ENCODE assay signal across 8 cellular contexts in genomic region chr22:38569181-38569971, GRCh38. TPM values are rescaled to one million over a fixed set of nuclear protein-coding genes. Genes with fewer than 3 reads are reported as not detected.
A peak's percentile ranks its signal among the peaks of the same experiment; 100 is the strongest.
DNase-seq lines count a peak whose midpoint lies in the region; ATAC-seq, FAIRE-seq and TF ChIP-seq lines count a peak whose summit lies in the region.

No MANE protein-coding gene starts in this region.

- no peak overlapping the region for H3K18ac ChIP-seq in IMR-90 (ENCODE audit: low read depth, low read length)

- peak overlapping the region; percentile 16; the same call in 1 of the 2 replicates for H3K14ac ChIP-seq in IMR-90 (replicated peaks; ENCODE audit: low read depth, low read length)

- peak overlapping the region; percentile 22; the same call in 1 of the 2 replicates for H3K4ac ChIP-seq in IMR-90 (ENCODE audit: low read depth, low read length)

- peaks cover 0 to 7% of the 10 kb centered on the region in 2 experiments; a peak in 1 of 4 replicates for H3K79me1 ChIP-seq in IMR-90 (ENCODE audit: low read depth in 1 of 2, low read length in 2 of 2)

- no peak overlapping the region for H2BK120ac ChIP-seq in IMR-90 (ENCODE audit: low read depth, low read length)

- 0 out of 2 replicates have a peak overlapping the region, but pooled peaks have one; percentile 25 for H2AK5ac ChIP-seq in IMR-90 (ENCODE audit: low read depth, low read length)

- peak overlapping the region; percentile 45 for H3K4me3 ChIP-seq in IMR-90 (ENCODE audit: insufficient read depth, low read depth, low read length)
- H3K4me3 ChIP-seq in mammary epithelial cell (replicated peaks in 1 of 3; ENCODE audit: insufficient read depth in 1 of 3, low read depth in 2 of 3, low read length in 3 of 3), result peak overlapping the region; percentile 15 to 48 (median 42)
- peak overlapping the region; percentile 60 for H3K4me3 ChIP-seq in lower lobe of right lung
- H3K4me3 ChIP-seq in tibial nerve, result peak overlapping the region; percentile 51 to 73 (median 70)

- H2AFZ ChIP-seq in IMR-90 (replicated peaks; ENCODE audit: low read length, poor library complexity) (peak overlapping the region; percentile 95), mammary epithelial cell (ENCODE audit: low read depth, low read length) (peak overlapping the region; percentile 94)

- H4K8ac ChIP-seq in IMR-90 (ENCODE audit: low read depth in 2 of 2, low read length in 2 of 2), result peak overlapping the region; percentile 86 to 93; a peak in 3 of 4 replicates

- H3K4me2 ChIP-seq in IMR-90 (ENCODE audit: low read depth, low read length) (peak overlapping the region; percentile 57), mammary epithelial cell (ENCODE audit: insufficient read depth, low read depth, low read length) (peak overlapping the region; percentile 77)

- H3K36me3 ChIP-seq in IMR-90 (ENCODE audit: control insufficient read depth, insufficient read depth, low read length), result no peaks in the 10 kb centered on the region
- no peaks in the 10 kb centered on the region for H3K36me3 ChIP-seq in mammary epithelial cell (ENCODE audit: insufficient read depth, low read length)
- H3K36me3 ChIP-seq in lower lobe of right lung, result no peaks in the 10 kb centered on the region
- no peaks in the 10 kb centered on the region for H3K36me3 ChIP-seq in tibial nerve

- H3K9me1 ChIP-seq in IMR-90 (ENCODE audit: insufficient read depth, low read length), result 0 out of 2 replicates have a peak, but pooled peaks cover 3% of the 10 kb centered on the region

- H3K9me3 ChIP-seq in IMR-90 (ENCODE audit: control insufficient read depth, insufficient read depth, low read length) (no peaks in the 10 kb centered on the region), mammary epithelial cell (replicated peaks; ENCODE audit: insufficient read depth, low read length) (no peaks in the 10 kb centered on the region), lower lobe of right lung (no peaks in the 10 kb centered on the region), tibial nerve (no peaks in the 10 kb centered on the region)

- TF ChIP-seq RAD21 in IMR-90 (IDR thresholded peaks at IDR 0.05; ENCODE audit: low read length), result no peak

- peak overlapping the region; percentile 67; the same call in 1 of the 2 replicates for H3K9ac ChIP-seq in IMR-90 (ENCODE audit: low read depth, low read length)
- no peak overlapping the region for H3K9ac ChIP-seq in mammary epithelial cell (ENCODE audit: insufficient read depth, low read length)

- dilution Hi-C loops in IMR-90 (cut with HindIII; ENCODE audit: low sequenced_read_pairs, unreplicated experiment), result no loop called here
- dilution Hi-C loops in mammary epithelial cell (cut with HindIII; ENCODE audit: low sequenced_read_pairs), result loop anchor here (5.0 kb wide), 3 partner anchors 38 to 142 kb away; no protein-coding TSS in a partner anchor

- no peak overlapping the region for H2BK5ac ChIP-seq in IMR-90 (ENCODE audit: low read depth, low read length, poor library complexity, severe bottlenecking)

- 0 out of 2 replicates have a peak, but pooled peaks cover 2% of the 10 kb centered on the region for H3K27me3 ChIP-seq in IMR-90 (ENCODE audit: control insufficient read depth, insufficient read depth, low read length)
- no peaks in the 10 kb centered on the region for H3K27me3 ChIP-seq in mammary epithelial cell (ENCODE audit: insufficient read depth, low read length)
- H3K27me3 ChIP-seq in lower lobe of right lung (ENCODE audit: low read depth), result no peaks in the 10 kb centered on the region
- H3K27me3 ChIP-seq in tibial nerve, result no peaks in the 10 kb centered on the region

- TF ChIP-seq POLR2A in GM12892 (IDR thresholded peaks at IDR 0.05; ENCODE audit: low read depth, low read length) (no peak), IMR-90 (IDR thresholded peaks at IDR 0.05; ENCODE audit: low read depth, low read length) (no peak), tibial nerve (IDR thresholded peaks at IDR 0.05) (no peak)

- 92% methylated on average over 5 of the region's 32 CpGs; no CpG with 5 or more reads in 1 of the 2 experiments for WGBS in IMR-90 (ENCODE audit: extremely low coverage in 2 of 2, insufficient read length in 1 of 2), 2 experiments
- WGBS in mammary epithelial cell (ENCODE audit: low coverage, missing lambda C conversion rate), result 56% methylated on average over 30 of the region's 32 CpGs
- WGBS in tibial nerve, 2 donors, result 21 to 23% methylated on average over 29 to 32 of the region's 32 CpGs

- intact Hi-C loops in IMR-90 (cut with micrococcal nuclease) (no loop called here), mammary epithelial cell (cut with micrococcal nuclease) (no loop called here), lower lobe of right lung (cut with DNase I) (no loop called here), posterior vena cava (cut with DNase I) (no loop called here)

- H3K27ac ChIP-seq in IMR-90 (ENCODE audit: insufficient read depth, low read length) (peak overlapping the region; percentile 30; the same call in 1 of the 2 replicates), mammary epithelial cell (ENCODE audit: insufficient read depth, low read depth, low read length) (no peak overlapping the region), lower lobe of right lung (peak overlapping the region; percentile 42), tibial nerve (peak overlapping the region; percentile 82 to 95 (median 92))

- FAIRE-seq in GM12892 (lab: Jason Lieb, UNC), result peak; percentile 21

- H4K20me1 ChIP-seq in IMR-90 (ENCODE audit: insufficient read depth, low read length), result no peaks in the 10 kb centered on the region
- H4K20me1 ChIP-seq in mammary epithelial cell (ENCODE audit: insufficient read depth, low read length), result no peaks in the 10 kb centered on the region

- H3K23ac ChIP-seq in IMR-90 (ENCODE audit: low read depth, low read length), result peak overlapping the region; percentile 69; the same call in 1 of the 2 replicates

- no peaks in the 10 kb centered on the region for H3K79me2 ChIP-seq in mammary epithelial cell (ENCODE audit: insufficient read depth, low read length)

- BruUV-seq in IMR-90 (replicated peaks; lab: Mats Ljungman, UMichigan), result no TSS peak
- no TSS peak for BruUV-seq in mammary epithelial cell (replicated peaks; lab: Mats Ljungman, UMichigan)

- peak overlapping the region; percentile 58; the same call in 1 of the 2 replicates for H4K91ac ChIP-seq in IMR-90 (ENCODE audit: insufficient read depth, low read depth, low read length)

- no peak for TF ChIP-seq CTCF in IMR-90 (conservative IDR thresholded peaks at IDR 0.05; ENCODE audit: low read depth, low read length)
- TF ChIP-seq CTCF in mammary epithelial cell (conservative IDR thresholded peaks at IDR 0.05 in 1 of 2, IDR thresholded peaks at IDR 0.05 in 1 of 2; ENCODE audit: extremely low read depth in 1 of 2, insufficient read depth in 1 of 2, low read depth in 1 of 2, low read length in 2 of 2), result no peak
- TF ChIP-seq CTCF in lower lobe of right lung (IDR thresholded peaks at IDR 0.05), result no peak
- no peak for TF ChIP-seq CTCF in tibial nerve (IDR thresholded peaks at IDR 0.05)

- no peaks in the 10 kb centered on the region; the same call in 1 of the 2 replicates for H3K4me1 ChIP-seq in IMR-90 (ENCODE audit: control insufficient read depth, insufficient read depth, low read length)
- peaks cover 21% of the 10 kb centered on the region for H3K4me1 ChIP-seq in mammary epithelial cell (ENCODE audit: insufficient read depth, low read length)
- H3K4me1 ChIP-seq in lower lobe of right lung, result peaks cover 13% of the 10 kb centered on the region
- H3K4me1 ChIP-seq in tibial nerve, result peaks cover 0 to 45% (median 11%) of the 10 kb centered on the region in 4 donors

- no peak for ATAC-seq in IMR-90 (ENCODE audit: low read depth)
- peak; percentile 18 to 20 for ATAC-seq in lower lobe of right lung

- DNase-seq in GM12892 (ENCODE audit: insufficient read length) (peak; percentile 26), IMR-90 (no peak), mammary epithelial cell (no peak), lower lobe of right lung (no peak), tibial nerve (ENCODE audit: low spot score in 2 of 2) (no peak), posterior vena cava (ENCODE audit: low spot score) (no peak), inferior parietal cortex (ENCODE audit: extremely low spot score) (no peak), NCI-H2171 treated with DMSO at 0.1 percent for 48 hours (lab: John Stamatoyannopoulos, UW) (no peak)

- peak overlapping the region; percentile 33 for H2AK9ac ChIP-seq in IMR-90 (replicated peaks; ENCODE audit: low read depth, low read length, poor library complexity)

- in situ Hi-C loops in IMR-90 (cut with MboI; ENCODE audit: low sequenced_read_pairs), result no loop called here
- in situ Hi-C loops in mammary epithelial cell (cut with MboI; ENCODE audit: low sequenced_read_pairs in 2 of 2), result loop anchor here in 1 of 2 donors (25.0 kb wide), 1 partner anchor 507 kb away; the partner anchor contains the start of gene PICK1

- H4K5ac ChIP-seq in IMR-90 (ENCODE audit: low read depth, low read length), result no peak overlapping the region

- TF ChIP-seq EP300 in tibial nerve (IDR thresholded peaks at IDR 0.05), result no peak

- CTCF ChIA-PET in IMR-90 (lab: Yijun Ruan, JAX), result no interaction called here
- CTCF ChIA-PET in mammary epithelial cell (lab: Charles Lee; ENCODE audit: low non-redundant PET), result no interaction called here

- POLR2A ChIA-PET in IMR-90 (lab: Charles Lee; ENCODE audit: unreplicated experiment), result no interaction called here

- H2BK15ac ChIP-seq in IMR-90 (ENCODE audit: low read depth, low read length), result no peak overlapping the region; the same call in 2 of the 3 replicates

- no peak overlapping the region for H2BK20ac ChIP-seq in IMR-90 (ENCODE audit: low read depth, low read length)

- H3K56ac ChIP-seq in IMR-90 (ENCODE audit: extremely low read depth, insufficient read depth, low read length), result no peak overlapping the region

TF ChIP-seq in IMR-90, 13 proteins besides CTCF, POLR2A, EP300 and RAD21 (continues in another document):
- TF ChIP-seq NFE2L2 (IDR thresholded peaks at IDR 0.05; ENCODE audit: low read depth, low read length), result no peak

RNA-seq across cellular contexts. Expression of gene DMC1, which starts 0.6 kb away (rescaled TPM):
- polyA plus RNA-seq in GM12892 (2012; ENCODE audit: missing spikeins), result 8.2 TPM
- total RNA-seq in IMR-90 (2012; rRNA removed) (0.18 and 1.1 TPM in 2 replicates), mammary epithelial cell (1 to 10 TPM in 1 of 2 donors, under 1 TPM in 1; 0.50 to 1.3 TPM), lower lobe of right lung (0.97 TPM), tibial nerve (10 to 100 TPM in 1 of 4 donors, 1 to 10 TPM in 3; 2.1 to 10.8 (median 4.5) TPM), posterior vena cava (1 to 10 TPM; 1.4 to 2.4 TPM)
- polyA plus RNA-seq in IMR-90 (2012; rRNA removed) (0.38 and 0.46 TPM in 2 replicates), mammary epithelial cell (0.22 TPM)
- polyA plus RNA-seq in IMR-90 (2012; cell fraction: cytosol; rRNA removed), result 0.02 and 0.15 TPM in 2 replicates
- polyA plus RNA-seq in IMR-90 (2012; cell fraction: nucleus; rRNA removed; ENCODE audit: low replicate concordance), result 0.11 TPM in 1 of 2 replicates, not detected in the other
- not detected for polyA minus RNA-seq in mammary epithelial cell
